20 cellular contexts compared by ENCODE assay signal in the genomic region with DNA sequence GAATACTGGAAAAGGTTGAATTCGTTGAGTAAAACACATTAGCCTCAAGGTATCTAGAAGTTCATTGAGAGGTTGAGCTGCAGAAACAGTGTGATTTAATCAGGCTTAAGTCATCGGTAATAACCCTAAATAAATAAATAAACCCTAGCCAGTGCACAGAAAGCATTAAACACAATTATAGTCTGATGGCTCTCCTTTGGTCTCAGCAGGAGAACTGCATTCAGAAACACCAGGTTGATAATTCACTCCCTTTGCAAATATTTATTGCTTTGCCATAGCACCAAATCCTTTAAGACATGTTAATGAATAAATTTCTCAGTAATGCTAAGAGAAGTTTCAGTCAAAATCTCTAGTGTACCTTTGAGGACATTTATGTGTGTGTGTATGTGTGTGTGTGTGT.
DNase-seq lines count a peak whose midpoint lies in the region; FAIRE-seq and TF ChIP-seq lines count a peak whose summit lies in the region.
"Had no signal": no experiment of that assay in that cellular context is flagged by ENCODE, and none has a peak within 500 bp of the region (broad histone marks: within the 10 kb centered on the region; RNA-seq: fewer than 3 reads in every experiment).

No MANE protein-coding gene starts in this region.

- peak overlapping the region; percentile 47 to 81 (median 53) for H3K27ac Mint-ChIP-seq in nephron
- H3K27ac Mint-ChIP-seq: HFFc6 had no signal

- no peaks in the 10 kb centered on the region for H3K9me3 Mint-ChIP-seq in nephron

- H3K4me3 Mint-ChIP-seq in nephron, result no peak overlapping the region
- H3K4me3 Mint-ChIP-seq: HFFc6 had no signal

- FAIRE-seq in D721Med (lab: Jason Lieb, UNC), result peak; percentile 89
- FAIRE-seq in RCC 7860 (lab: Jason Lieb, UNC), result no peak
- FAIRE-seq: A204.1, GM12891, HepG2 had no signal

- peaks cover 16% of the 10 kb centered on the region for H3K36me3 Mint-ChIP-seq in nephron (ENCODE audit: low read depth)

- H3K27me3 Mint-ChIP-seq in nephron (ENCODE audit: low read depth), result no peaks in the 10 kb centered on the region

- no peak for DNase-seq in D721Med (ENCODE audit: insufficient read length, low spot score)
- DNase-seq in NCI-H146 treated with DMSO at 0.1 percent for 48 hours (lab: John Stamatoyannopoulos, UW; ENCODE audit: unreplicated experiment), result peak; percentile 23
- DNase-seq in NCI-H774 (lab: John Stamatoyannopoulos, UW), result peak; percentile 12
- DNase-seq in RCC 7860 (ENCODE audit: low spot score), result no peak
- no peak for DNase-seq in DMS79 (lab: John Stamatoyannopoulos, UW)
- no peak for DNase-seq in HuH-7 (ENCODE audit: low spot score)
- DNase-seq: H7, HFFc6, KG1, NCI-H1092, NCI-H1694, NCI-H2171 treated with DMSO at 0.1 percent for 48 hours, NCI-H510A, SIG-M5, SK-N-SH, T-helper 2 cell had no signal

- peaks cover 41% of the 10 kb centered on the region for H3K4me1 Mint-ChIP-seq in nephron

- no peak for TF ChIP-seq CTCF in D721Med (IDR thresholded peaks at IDR 0.05; ENCODE audit: insufficient read depth, missing control alignments)
- TF ChIP-seq CTCF in nephron (IDR thresholded peaks at IDR 0.05; ENCODE audit: unreplicated experiment in 3 of 3), result no peak

Comparison
In these comparisons a context has a peak if more than half of its experiments do, and no peak if none do; other contexts are left out.
1. DNase-seq: peak in NCI-H146 treated with DMSO at 0.1 percent for 48 hours (single experiment) and NCI-H774 (single experiment); none in D721Med (single experiment), RCC 7860 (single experiment), DMS79 (single experiment) and HuH-7 (single experiment).